Comparison of ENCODE assay signal across 27 cellular contexts in the genomic region with DNA sequence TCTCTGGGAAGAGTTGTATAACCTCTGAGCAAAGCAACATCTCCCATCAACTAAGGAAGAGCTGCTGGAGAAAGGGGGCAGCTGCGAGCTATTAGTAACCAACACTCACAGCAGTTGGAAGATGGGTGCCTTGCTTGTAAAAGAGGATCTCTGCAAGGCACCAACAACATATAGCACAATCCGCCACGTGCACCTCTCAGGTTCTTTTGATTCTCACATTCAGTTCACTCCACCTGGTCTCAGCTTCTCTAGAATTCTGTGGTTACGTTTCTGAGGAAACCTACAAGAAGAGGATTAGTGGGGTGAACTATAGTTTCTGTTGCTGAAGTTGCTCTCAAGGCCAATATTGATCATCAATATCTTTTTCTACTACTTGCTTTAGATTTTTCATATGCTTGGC.
"Had no signal": no experiment of that assay in that cellular context is flagged by ENCODE, and none has a peak within 500 bp of the region (broad histone marks: within the 10 kb centered on the region; RNA-seq: fewer than 3 reads in every experiment).

No MANE protein-coding gene starts in this region.

- DNase-seq: colonic mucosa; cortex of kidney; effector CD8-positive, alpha-beta T cell; effector memory CD8-positive, alpha-beta T cell; endodermal cell; erythroblast; esophagus squamous epithelium; foreskin fibroblast; foreskin melanocyte; gastrocnemius medialis; glutamatergic neuron; head of caudate nucleus; heart right ventricle; hippocampal formation; left cardiac atrium; left lung; left ventricle myocardium superior; lower lobe of right lung; mesenchymal stem cell; mucosa of descending colon; naive B cell had no signal

- FAIRE-seq: endometrium, islet of Langerhans had no signal

- H3K27ac ChIP-seq: colonic mucosa, epithelial cell of prostate, esophagus squamous epithelium, gastrocnemius medialis, heart right ventricle, left lung, lower lobe of right lung had no signal

- H3K9me3 ChIP-seq: colonic mucosa, esophagus squamous epithelium, gastrocnemius medialis, heart right ventricle, left lung, lower lobe of right lung, mucosa of descending colon had no signal

- H3K36me3 Mint-ChIP-seq: mesothelial cell of epicardium had no signal

- H3K4me1 Mint-ChIP-seq: endodermal cell, naive B cell had no signal

- ATAC-seq: effector memory CD8-positive, alpha-beta T cell; esophagus mucosa; gastrocnemius medialis; heart right ventricle; left cardiac atrium; left lung; left ventricle myocardium superior; lower lobe of right lung; mucosa of descending colon had no signal

- H3K36me3 ChIP-seq: colonic mucosa, esophagus squamous epithelium, gastrocnemius medialis, heart right ventricle, left lung, lower lobe of right lung had no signal

- H3K27me3 ChIP-seq: colonic mucosa, esophagus squamous epithelium, gastrocnemius medialis, left lung had no signal

- H3K4me3 Mint-ChIP-seq: dendritic cell treated with granulocyte-macrophage colony-stimulating factor and Interleukin-4, amounts not matched to agents 40 ng/mL and 50 ng/mL, for 4 days; effector memory CD8-positive, alpha-beta T cell; endodermal cell; mesothelial cell of epicardium; naive B cell had no signal

- H3K9me3 Mint-ChIP-seq: dendritic cell treated with granulocyte-macrophage colony-stimulating factor and Interleukin-4, amounts not matched to agents 40 ng/mL and 50 ng/mL, for 4 days; effector memory CD8-positive, alpha-beta T cell; endodermal cell had no signal

- H3K27ac Mint-ChIP-seq: dendritic cell treated with granulocyte-macrophage colony-stimulating factor and Interleukin-4, amounts not matched to agents 40 ng/mL and 50 ng/mL, for 4 days; effector memory CD8-positive, alpha-beta T cell; endodermal cell; mesothelial cell of epicardium; naive B cell had no signal

- H3K4me1 ChIP-seq: colonic mucosa, esophagus squamous epithelium, gastrocnemius medialis, heart right ventricle, left lung, lower lobe of right lung had no signal

- H3K4me3 ChIP-seq: colonic mucosa, esophagus squamous epithelium, gastrocnemius medialis, heart right ventricle, left lung, lower lobe of right lung, mucosa of descending colon had no signal
